ENCODE assay signal across 9 cellular contexts in genomic region chr11:118623291-118623655, GRCh38. TPM values are rescaled to one million over a fixed set of nuclear protein-coding genes. Genes with fewer than 3 reads are reported as not detected.
DNase-seq lines count a peak whose midpoint lies in the region; ATAC-seq and TF ChIP-seq lines count a peak whose summit lies in the region.
"Had no signal": no experiment of that assay in that cellular context is flagged by ENCODE, and none has a peak within 500 bp of the region (broad histone marks: within the 10 kb centered on the region; RNA-seq: fewer than 3 reads in every experiment).

No MANE protein-coding gene starts in this region.

- peak overlapping the region in 2 of 3 experiments; percentile 20 to 64; a peak in 2 of 7 replicates for H3K27ac Mint-ChIP-seq in H9
- H3K27ac Mint-ChIP-seq in activated naive CD4-positive, alpha-beta T cell treated with anti-CD3 and anti-CD28 coated beads, Interleukin-2, amount 10 ng/mL, durations not matched to agents 7 days and 5 days: no peak overlapping the region

- TF ChIP-seq CTCF in H9 (conservative IDR thresholded peaks at IDR 0.05) (no peak), epithelial cell of esophagus (IDR thresholded peaks at IDR 0.05; ENCODE audit: insufficient read depth, low read depth, low read length, missing control alignments) (no peak), gastrocnemius medialis (IDR thresholded peaks at IDR 0.05 in 4 of 5, conservative IDR thresholded peaks at IDR 0.05 in 1 of 5) (no peak)

- H4K20me1 ChIP-seq in H9 (ENCODE audit: control insufficient read depth, insufficient read depth, insufficient read length): no peaks in the 10 kb centered on the region

- intact Hi-C loops in gastrocnemius medialis (cut with DNase I; ENCODE audit: low total_unique reads): no loop called here

- H3K79me1 ChIP-seq in H9 (ENCODE audit: insufficient read depth, low read depth, low read length, poor library complexity, severe bottlenecking): no peaks in the 10 kb centered on the region

- H3K9me3 ChIP-seq in H9 (ENCODE audit: control insufficient read depth, low read depth, low read length): no peaks in the 10 kb centered on the region
- H3K9me3 ChIP-seq in gastrocnemius medialis: no peaks in the 10 kb centered on the region

- H3K4me3 ChIP-seq in epithelial cell of esophagus (ENCODE audit: low read length): peak overlapping the region; percentile 13
- no peak overlapping the region for H3K4me3 ChIP-seq in gastrocnemius medialis

- peaks cover 8 to 38% (median 18%) of the 10 kb centered on the region in 3 experiments for H3K36me3 Mint-ChIP-seq in H9 (ENCODE audit: insufficient read depth in 1 of 3, low read depth in 3 of 3)
- no peaks in the 10 kb centered on the region for H3K36me3 Mint-ChIP-seq in activated naive CD4-positive, alpha-beta T cell treated with anti-CD3 and anti-CD28 coated beads, Interleukin-2, amount 10 ng/mL, durations not matched to agents 7 days and 5 days

- in situ Hi-C loops in gastrocnemius medialis (cut with MboI; ENCODE audit: low sequenced_read_pairs in 4 of 4): no loop called here

- no peaks in the 10 kb centered on the region for H3K27me3 Mint-ChIP-seq in H9 (ENCODE audit: low read depth)
- peaks cover 56% of the 10 kb centered on the region for H3K27me3 Mint-ChIP-seq in activated naive CD4-positive, alpha-beta T cell treated with anti-CD3 and anti-CD28 coated beads, Interleukin-2, amount 10 ng/mL, durations not matched to agents 7 days and 5 days

- no peak overlapping the region for H3K56ac ChIP-seq in H9 (ENCODE audit: insufficient read length, low read depth, low read length)

- no peak overlapping the region for H2BK15ac ChIP-seq in H9 (ENCODE audit: low read depth, low read length)

- H3K23me2 ChIP-seq in H9 (ENCODE audit: insufficient read length, low read depth, low read length, poor library complexity, severe bottlenecking): peaks cover 9% of the 10 kb centered on the region

- no peak overlapping the region for H2AK5ac ChIP-seq in H9 (ENCODE audit: insufficient read length, low read length)

- H2BK20ac ChIP-seq in H9 (ENCODE audit: low read depth, low read length, poor library complexity, severe bottlenecking): no peak overlapping the region

- H3K27me3 ChIP-seq in H9 (ENCODE audit: insufficient read depth, low read length) (no peaks in the 10 kb centered on the region; the same call in 1 of the 2 replicates), gastrocnemius medialis (no peaks in the 10 kb centered on the region)

- H2BK120ac ChIP-seq in H9 (ENCODE audit: low read depth, low read length, poor library complexity, severe bottlenecking): no peak overlapping the region

- no peak overlapping the region for H3K18ac ChIP-seq in H9 (ENCODE audit: insufficient read length, low read depth, low read length)

- peaks cover 0 to 22% of the 10 kb centered on the region in 2 donors for H3K36me3 ChIP-seq in gastrocnemius medialis

- no peak overlapping the region for H3K23ac ChIP-seq in H9 (ENCODE audit: insufficient read length, low read depth, low read length)

- H3K4me1 ChIP-seq in H9 (ENCODE audit: insufficient read depth, low read length) (peaks cover 2% of the 10 kb centered on the region; the same call in 1 of the 2 replicates), gastrocnemius medialis (peaks cover 53 to 64% of the 10 kb centered on the region in 2 donors)

- H3K4ac ChIP-seq in H9 (ENCODE audit: low read depth, low read length): no peak overlapping the region

- H3K4me2 ChIP-seq in H9 (ENCODE audit: insufficient read depth, insufficient read length, low read length): no peak overlapping the region
- H3K4me2 ChIP-seq: KMS-11 had no signal

- peaks cover 39 to 45% of the 10 kb centered on the region in 2 experiments for H3K4me1 Mint-ChIP-seq in H9
- peaks cover 13% of the 10 kb centered on the region for H3K4me1 Mint-ChIP-seq in activated naive CD4-positive, alpha-beta T cell treated with anti-CD3 and anti-CD28 coated beads, Interleukin-2, amount 10 ng/mL, durations not matched to agents 7 days and 5 days

- CTCF ChIA-PET in activated naive CD4-positive, alpha-beta T cell treated with anti-CD3 and anti-CD28 coated beads, Interleukin-2, amount 10 ng/mL, durations not matched to agents 7 days and 5 days (lab: Charles Lee): interaction anchor here (0.6 to 1.0 kb wide), 3 partner anchors 12 to 528 kb away, joined by 3 read pairs; no protein-coding TSS in a partner anchor

- no peak for DNase-seq in H9
- peak; percentile 99 to 100 for DNase-seq in NCI-H526 (lab: John Stamatoyannopoulos, UW)
- peak; percentile 95 for DNase-seq in epithelial cell of esophagus (ENCODE audit: low read depth)
- DNase-seq in gastrocnemius medialis: no peak
- no peak for DNase-seq in kidney glomerular epithelial cell (lab: John Stamatoyannopoulos, UW)
- no peak for DNase-seq in activated naive CD4-positive, alpha-beta T cell treated with anti-CD3 and anti-CD28 coated beads, Interleukin-2, amount 10 ng/mL, durations not matched to agents 7 days and 5 days

- no peak overlapping the region for H4K5ac ChIP-seq in H9 (ENCODE audit: insufficient read length, low read depth, low read length)

- H3K27ac ChIP-seq in H9 (ENCODE audit: insufficient read length, low read depth, low read length): no peak overlapping the region
- peak overlapping the region; percentile 95 to 97 (median 97) for H3K27ac ChIP-seq in gastrocnemius medialis
- H3K27ac ChIP-seq: KMS-11 had no signal

- no peak overlapping the region for H3T11ph ChIP-seq in H9 (ENCODE audit: low read length)

- H2BK12ac ChIP-seq in H9 (ENCODE audit: insufficient read length, low read depth, low read length): no peak overlapping the region

- H3K9ac ChIP-seq in H9 (ENCODE audit: extremely low read depth, insufficient read length, low read length): no peak overlapping the region
- H3K9ac ChIP-seq: KMS-11 had no signal

- H2AFZ ChIP-seq in H9 (ENCODE audit: low read length): no peak overlapping the region

- no peak overlapping the region for H2BK5ac ChIP-seq in H9 (ENCODE audit: insufficient read length, low read length)

- ATAC-seq in gastrocnemius medialis (no peak), HG02759 (IDR thresholded peaks at IDR 0.05; ENCODE audit: unreplicated experiment) (no peak), GM18517 (IDR thresholded peaks at IDR 0.05; ENCODE audit: unreplicated experiment) (no peak)

- WGBS in H9 (ENCODE audit: extremely low coverage, insufficient read length, low lambda C conversion rate): no CpG with 5 or more reads among the region's 4 CpGs

- H3K9me3 Mint-ChIP-seq in H9: no peaks in the 10 kb centered on the region
- no peaks in the 10 kb centered on the region for H3K9me3 Mint-ChIP-seq in activated naive CD4-positive, alpha-beta T cell treated with anti-CD3 and anti-CD28 coated beads, Interleukin-2, amount 10 ng/mL, durations not matched to agents 7 days and 5 days

- H3K79me2 ChIP-seq in H9 (ENCODE audit: insufficient read depth, low read length): no peaks in the 10 kb centered on the region; the same call in 1 of the 2 replicates

- H4K8ac ChIP-seq in H9 (replicated peaks; ENCODE audit: insufficient read length, low read depth, low read length): no peak overlapping the region

- no peak overlapping the region for H4K91ac ChIP-seq in H9 (ENCODE audit: insufficient read length, low read depth, low read length)

- H3K4me3 Mint-ChIP-seq in H9: peak overlapping the region in 1 of 2 experiments; percentile 41; a peak in 3 of 5 replicates
- no peak overlapping the region for H3K4me3 Mint-ChIP-seq in activated naive CD4-positive, alpha-beta T cell treated with anti-CD3 and anti-CD28 coated beads, Interleukin-2, amount 10 ng/mL, durations not matched to agents 7 days and 5 days

- TF ChIP-seq POLR2A in gastrocnemius medialis (IDR thresholded peaks at IDR 0.05): no peak

- no peak overlapping the region; the same call in 1 of the 2 replicates for H3K14ac ChIP-seq in H9 (ENCODE audit: insufficient read depth, low read length)

RNA-seq across cellular contexts. Expression of gene PHLDB1, which starts 15.9 kb away (rescaled TPM):
- total RNA-seq in H9 (2021) (55.7 and 56.0 TPM in 2 replicates), gastrocnemius medialis (10 to 100 TPM; 16.5 to 35.7 (median 22.7) TPM)

RNA-seq across cellular contexts. Expression of gene ARCN1, which starts 51.1 kb away (rescaled TPM):
- total RNA-seq in H9 (2021) (152 TPM in 2 replicates), gastrocnemius medialis (10 to 100 TPM; 48.7 to 78.7 (median 65.4) TPM)

RNA-seq across cellular contexts. Expression of gene TREH, which starts 56.2 kb away (rescaled TPM):
- not detected in 2 replicates for total RNA-seq in H9 (2021)
- not detected for total RNA-seq in gastrocnemius medialis

RNA-seq across cellular contexts. Expression of gene IFT46, which starts 57.5 kb away (rescaled TPM):
- total RNA-seq in H9 (2021) (10.3 and 11.5 TPM in 2 replicates), gastrocnemius medialis (10 to 100 TPM; 14.1 to 25.1 (median 15.4) TPM)

Comparison
In these comparisons a context has a peak if more than half of its experiments do, and no peak if none do; other contexts are left out.
1. DNase-seq: peak in NCI-H526 (2 of 2) and epithelial cell of esophagus (single experiment); none in H9 (single experiment), gastrocnemius medialis (0 of 2), kidney glomerular epithelial cell (single experiment) and activated naive CD4-positive, alpha-beta T cell treated with anti-CD3 and anti-CD28 coated beads, Interleukin-2, amount 10 ng/mL, durations not matched to agents 7 days and 5 days (single experiment).